Comparison of ENCODE assay signal across 25 cellular contexts in the genomic region with DNA sequence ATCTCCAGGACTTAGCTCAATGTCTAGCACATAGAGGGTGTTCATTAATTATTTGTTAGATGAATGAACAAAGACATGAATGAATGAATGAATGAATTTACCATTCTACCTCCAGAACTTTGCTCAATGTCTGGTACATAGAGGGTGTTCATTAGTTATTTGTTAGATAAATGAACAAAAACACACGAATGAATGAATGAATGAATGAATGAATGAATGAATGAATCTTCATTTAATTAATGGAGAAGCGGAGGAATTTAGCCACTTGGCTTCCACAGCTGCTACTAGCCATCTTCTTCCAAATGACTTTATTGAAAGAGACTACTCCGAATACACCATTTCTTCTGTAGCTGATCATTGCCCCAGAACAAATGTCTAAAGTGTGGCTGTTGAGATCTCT.
"Had no signal": no experiment of that assay in that cellular context is flagged by ENCODE, and none has a peak within 500 bp of the region (broad histone marks: within the 10 kb centered on the region; RNA-seq: fewer than 3 reads in every experiment).

No MANE protein-coding gene starts in this region.

- H3K9me3 Mint-ChIP-seq: activated CD4-positive, alpha-beta memory T cell treated with anti-CD3 and anti-CD28 coated beads, Interleukin-2, amount 10 ng/mL, durations not matched to agents 7 days and 5 days; activated naive CD8-positive, alpha-beta T cell treated with anti-CD3 and anti-CD28 coated beads for 36 hours; activated T-cell treated with anti-CD3 and anti-CD28 coated beads, Interleukin-2, amount 50 U/mL, for 72 hours; activated T-helper 17 cell treated with anti-CD3 and anti-CD28 coated beads, Interleukin-2, amount 50 U/mL, for 72 hours had no signal

- H3K27ac Mint-ChIP-seq: activated CD4-positive, alpha-beta memory T cell treated with anti-CD3 and anti-CD28 coated beads, Interleukin-2, amount 10 ng/mL, durations not matched to agents 7 days and 5 days; activated naive CD8-positive, alpha-beta T cell treated with anti-CD3 and anti-CD28 coated beads for 36 hours; activated T-cell treated with anti-CD3 and anti-CD28 coated beads, Interleukin-2, amount 50 U/mL, for 72 hours; activated T-helper 17 cell treated with anti-CD3 and anti-CD28 coated beads, Interleukin-2, amount 50 U/mL, for 72 hours had no signal

- FAIRE-seq: colon had no signal

- H3K4me3 ChIP-seq: breast epithelium, Peyer's patch had no signal

- H3K4me3 Mint-ChIP-seq: activated CD4-positive, alpha-beta memory T cell treated with anti-CD3 and anti-CD28 coated beads, Interleukin-2, amount 10 ng/mL, durations not matched to agents 7 days and 5 days; activated naive CD8-positive, alpha-beta T cell treated with anti-CD3 and anti-CD28 coated beads for 36 hours; activated T-cell treated with anti-CD3 and anti-CD28 coated beads, Interleukin-2, amount 50 U/mL, for 72 hours; activated T-helper 17 cell treated with anti-CD3 and anti-CD28 coated beads, Interleukin-2, amount 50 U/mL, for 72 hours had no signal

- H3K36me3 ChIP-seq: breast epithelium, Peyer's patch, WERI-Rb-1 had no signal

- H3K4me1 ChIP-seq: breast epithelium, Peyer's patch had no signal

- DNase-seq: activated CD4-positive, alpha-beta memory T cell treated with anti-CD3 and anti-CD28 coated beads, Interleukin-2, amount 10 ng/mL, durations not matched to agents 7 days and 5 days; activated CD4-positive, alpha-beta T cell treated with anti-CD3 and anti-CD28 coated beads for 1 hour; activated CD4-positive, alpha-beta T cell treated with anti-CD3 and anti-CD28 coated beads for 48 hours; activated CD4-positive, CD25-positive, alpha-beta regulatory T cell; activated effector memory CD4-positive, alpha-beta T cell treated with anti-CD3 and anti-CD28 coated beads, Interleukin-2, amount 50 U/mL, for 16 hours; activated naive CD4-positive, alpha-beta T cell; activated naive CD4-positive, alpha-beta T cell treated with anti-CD3 and anti-CD28 coated beads, Interleukin-2, amount 50 U/mL, for 16 hours; activated naive CD8-positive, alpha-beta T cell treated with anti-CD3 and anti-CD28 coated beads for 36 hours; activated T-cell treated with anti-CD3 and anti-CD28 coated beads, Interleukin-2, amount 50 U/mL, for 1 hour; activated T-cell treated with anti-CD3 and anti-CD28 coated beads, Interleukin-2, amount 50 U/mL, for 72 hours; aorta; Karpas-422; NCI-H1105; NCI-H1417 treated with DMSO at 0.1 percent for 48 hours; NCI-H345; NCI-H748 treated with DMSO at 0.1 percent for 48 hours; NK-92 treated with Interleukin-12 subunit alpha and Interleukin-12 subunit beta, amount 100 ng/mL, for 24 hours; PC-3; Peyer's patch; RPMI8226; SHP77 treated with DMSO at 0.1 percent for 48 hours; WERI-Rb-1 had no signal

- H3K4me1 Mint-ChIP-seq: activated CD4-positive, alpha-beta memory T cell treated with anti-CD3 and anti-CD28 coated beads, Interleukin-2, amount 10 ng/mL, durations not matched to agents 7 days and 5 days; activated T-helper 17 cell treated with anti-CD3 and anti-CD28 coated beads, Interleukin-2, amount 50 U/mL, for 72 hours had no signal

- ATAC-seq: activated T-cell treated with anti-CD3 and anti-CD28 coated beads, Interleukin-2, amount 50 U/mL, for 72 hours; PC-3 had no signal

- H3K9me3 ChIP-seq: breast epithelium, Peyer's patch had no signal

- H3K27me3 ChIP-seq: breast epithelium, Peyer's patch had no signal

- H3K27ac ChIP-seq: breast epithelium, Peyer's patch, WERI-Rb-1 had no signal
